ENCODE assay signal across 10 cellular contexts in genomic region chr11:45089251-45089650, GRCh38. TPM values are rescaled to one million over a fixed set of nuclear protein-coding genes. Genes with fewer than 3 reads are reported as not detected.
A peak's percentile ranks its signal among the peaks of the same experiment; 100 is the strongest.
DNase-seq lines count a peak whose midpoint lies in the region; ATAC-seq and TF ChIP-seq lines count a peak whose summit lies in the region.
"Had no signal": no experiment of that assay in that cellular context is flagged by ENCODE, and none has a peak within 500 bp of the region (broad histone marks: within the 10 kb centered on the region; RNA-seq: fewer than 3 reads in every experiment).

No MANE protein-coding gene starts in this region.

- H3K4me3 ChIP-seq in gastroesophageal sphincter, result no peak overlapping the region

- H3K4me1 ChIP-seq in gastroesophageal sphincter, result peaks cover 0 to 52% (median 33%) of the 10 kb centered on the region in 3 donors

- DNase-seq in Daoy (ENCODE audit: low read depth), result peak; percentile 62
- no peak for DNase-seq in WTC11 (ENCODE audit: low spot score)
- peak; percentile 95 for DNase-seq in posterior vena cava (ENCODE audit: low spot score)
- DNase-seq in mesenteric fat pad (ENCODE audit: low spot score), result no peak
- DNase-seq in NCI-H2196 treated with DMSO at 0.1 percent for 48 hours (lab: John Stamatoyannopoulos, UW; ENCODE audit: unreplicated experiment), result no peak

- TF ChIP-seq EP300 in gastroesophageal sphincter (IDR thresholded peaks at IDR 0.05), result no peak

- ATAC-seq in WTC11 (no peak), gastroesophageal sphincter (peak; percentile 95), GM19467 (IDR thresholded peaks at IDR 0.05; ENCODE audit: unreplicated experiment) (no peak)
- ATAC-seq in activated T-helper 17 cell treated with anti-CD3 and anti-CD28 coated beads, Interleukin-2, amount 50 U/mL, for 72 hours (replicated peaks), result no peak

- peak overlapping the region in 3 of 4 donors; percentile 75 to 80 (median 77) for H3K27ac ChIP-seq in gastroesophageal sphincter

- H3K4me3 Mint-ChIP-seq in WTC11, result no peak overlapping the region
- H3K4me3 Mint-ChIP-seq in activated T-helper 17 cell treated with anti-CD3 and anti-CD28 coated beads, Interleukin-2, amount 50 U/mL, for 72 hours, result no peak overlapping the region
- H3K4me3 Mint-ChIP-seq: activated naive CD4-positive, alpha-beta T cell treated with anti-CD3 and anti-CD28 coated beads, Interleukin-2, amount 50 U/mL, for 24 hours had no signal

- POLR2A ChIA-PET in WTC11 (lab: Charles Lee), result interaction anchor here (0.7 kb wide), 1 partner anchor 127 kb away, joined by 5 read pairs; no protein-coding TSS in a partner anchor

- CTCF ChIA-PET in WTC11 (lab: Charles Lee), result interaction anchor here (1.0 to 1.7 kb wide), 10 partner anchors 8 to 158 kb away, joined by 3 to 12 read pairs (median 4); no protein-coding TSS in a partner anchor

- no peaks in the 10 kb centered on the region for H3K36me3 Mint-ChIP-seq in WTC11
- no peaks in the 10 kb centered on the region for H3K36me3 Mint-ChIP-seq in activated T-helper 17 cell treated with anti-CD3 and anti-CD28 coated beads, Interleukin-2, amount 50 U/mL, for 72 hours (ENCODE audit: low read depth)
- H3K36me3 Mint-ChIP-seq: activated naive CD4-positive, alpha-beta T cell treated with anti-CD3 and anti-CD28 coated beads, Interleukin-2, amount 50 U/mL, for 24 hours; IgD-negative memory B cell had no signal

- H3K27me3 ChIP-seq in gastroesophageal sphincter, result no peaks in the 10 kb centered on the region

- 20 to 21% methylated on average over 2 of the region's 2 CpGs for WGBS in gastroesophageal sphincter (ENCODE audit: low coverage in 1 of 2), 2 donors

- peak overlapping the region; percentile 21; the same call in 1 of the 2 replicates for H3K27ac Mint-ChIP-seq in WTC11
- no peak overlapping the region for H3K27ac Mint-ChIP-seq in activated T-helper 17 cell treated with anti-CD3 and anti-CD28 coated beads, Interleukin-2, amount 50 U/mL, for 72 hours
- H3K27ac Mint-ChIP-seq: activated naive CD4-positive, alpha-beta T cell treated with anti-CD3 and anti-CD28 coated beads, Interleukin-2, amount 50 U/mL, for 24 hours had no signal

- no peaks in the 10 kb centered on the region for H3K9me3 ChIP-seq in gastroesophageal sphincter

- peaks cover 89% of the 10 kb centered on the region for H3K4me1 Mint-ChIP-seq in WTC11
- H3K4me1 Mint-ChIP-seq in activated T-helper 17 cell treated with anti-CD3 and anti-CD28 coated beads, Interleukin-2, amount 50 U/mL, for 72 hours, result no peaks in the 10 kb centered on the region

- TF ChIP-seq CTCF in WTC11 (IDR thresholded peaks at IDR 0.05) (no peak), gastroesophageal sphincter (IDR thresholded peaks at IDR 0.05) (peak in 1 of 4 experiments; percentile 13)

- no peaks in the 10 kb centered on the region for H3K9me3 Mint-ChIP-seq in WTC11
- H3K9me3 Mint-ChIP-seq in activated T-helper 17 cell treated with anti-CD3 and anti-CD28 coated beads, Interleukin-2, amount 50 U/mL, for 72 hours, result no peaks in the 10 kb centered on the region
- H3K9me3 Mint-ChIP-seq: activated naive CD4-positive, alpha-beta T cell treated with anti-CD3 and anti-CD28 coated beads, Interleukin-2, amount 50 U/mL, for 24 hours; IgD-negative memory B cell had no signal

- TF ChIP-seq POLR2A in gastroesophageal sphincter (IDR thresholded peaks at IDR 0.05), result no peak

- intact Hi-C loops in posterior vena cava (cut with DNase I), result loop anchor here in 1 of 2 donors (10.0 kb wide), 1 partner anchor 64 kb away; no protein-coding TSS in a partner anchor

- H3K36me3 ChIP-seq in gastroesophageal sphincter, result no peaks in the 10 kb centered on the region

- H3K27me3 Mint-ChIP-seq in WTC11 (ENCODE audit: low read depth), result no peaks in the 10 kb centered on the region; the same call in none of the 2 replicates
- no peaks in the 10 kb centered on the region for H3K27me3 Mint-ChIP-seq in activated T-helper 17 cell treated with anti-CD3 and anti-CD28 coated beads, Interleukin-2, amount 50 U/mL, for 72 hours
- H3K27me3 Mint-ChIP-seq: activated naive CD4-positive, alpha-beta T cell treated with anti-CD3 and anti-CD28 coated beads, Interleukin-2, amount 50 U/mL, for 24 hours had no signal

TF ChIP-seq in WTC11, 78 proteins besides CTCF, POLR2A, EP300 and RAD21 (continues in another document):
- TF ChIP-seq ZNF138 (CRISPR knock-in tag; conservative IDR thresholded peaks at IDR 0.05) (no peak), ELF4 (CRISPR knock-in tag; IDR thresholded peaks at IDR 0.05; ENCODE audit: low read depth) (no peak), FOXP4 (CRISPR knock-in tag; IDR thresholded peaks at IDR 0.05) (no peak), ZNF396 (CRISPR knock-in tag; IDR thresholded peaks at IDR 0.05; ENCODE audit: borderline replicate concordance) (no peak), CBFB (CRISPR knock-in tag; IDR thresholded peaks at IDR 0.05; ENCODE audit: low read depth) (no peak), TEAD1 (CRISPR knock-in tag; IDR thresholded peaks at IDR 0.05) (no peak), TP53 (CRISPR knock-in tag; IDR thresholded peaks at IDR 0.05) (no peak), ZSCAN18 (CRISPR knock-in tag; IDR thresholded peaks at IDR 0.05) (no peak), ZNF219 (CRISPR knock-in tag; IDR thresholded peaks at IDR 0.05; ENCODE audit: borderline replicate concordance) (no peak), MLX (CRISPR knock-in tag; IDR thresholded peaks at IDR 0.05) (no peak), FOXJ3 (CRISPR knock-in tag; IDR thresholded peaks at IDR 0.05; ENCODE audit: borderline replicate concordance) (no peak), E2F4 (CRISPR knock-in tag; IDR thresholded peaks at IDR 0.05; ENCODE audit: borderline replicate concordance, low read depth) (no peak), KAT7 (CRISPR knock-in tag; IDR thresholded peaks at IDR 0.05; ENCODE audit: borderline replicate concordance) (no peak), ATF3 (CRISPR knock-in tag; conservative IDR thresholded peaks at IDR 0.05) (no peak), SMAD4 (CRISPR knock-in tag; IDR thresholded peaks at IDR 0.05) (no peak), CREM (CRISPR knock-in tag; IDR thresholded peaks at IDR 0.05) (no peak)

RNA-seq across cellular contexts. Expression of gene PRDM11, which starts 57.2 kb away (rescaled TPM):
- total RNA-seq in Daoy (2014; rRNA removed; shearing (Covaris generic)), result 2.4 and 2.7 TPM in 2 replicates
- total RNA-seq in WTC11 (2021) (8.3 to 12.4 TPM (median 11.2 TPM) in 3 replicates), gastroesophageal sphincter (10 to 100 TPM; 26.4 to 57.2 (median 29.6) TPM), posterior vena cava (10 to 100 TPM; 21.1 to 24.5 TPM), mesenteric fat pad (11.2 TPM)
- total RNA-seq in activated T-helper 17 cell treated with anti-CD3 and anti-CD28 coated beads, Interleukin-2, amount 50 U/mL, for 72 hours, result 1 to 10 TPM in 1 of 2 donors, under 1 TPM in 1; 0.40 to 2.0 TPM

Comparison
In these comparisons a context has a peak if more than half of its experiments do, and no peak if none do; other contexts are left out.
1. DNase-seq: peak in Daoy (single experiment) and posterior vena cava (single experiment); none in WTC11 (single experiment), mesenteric fat pad (single experiment) and NCI-H2196 treated with DMSO at 0.1 percent for 48 hours (single experiment).